ENCODE assay signal across 8 cellular contexts in the genomic region with DNA sequence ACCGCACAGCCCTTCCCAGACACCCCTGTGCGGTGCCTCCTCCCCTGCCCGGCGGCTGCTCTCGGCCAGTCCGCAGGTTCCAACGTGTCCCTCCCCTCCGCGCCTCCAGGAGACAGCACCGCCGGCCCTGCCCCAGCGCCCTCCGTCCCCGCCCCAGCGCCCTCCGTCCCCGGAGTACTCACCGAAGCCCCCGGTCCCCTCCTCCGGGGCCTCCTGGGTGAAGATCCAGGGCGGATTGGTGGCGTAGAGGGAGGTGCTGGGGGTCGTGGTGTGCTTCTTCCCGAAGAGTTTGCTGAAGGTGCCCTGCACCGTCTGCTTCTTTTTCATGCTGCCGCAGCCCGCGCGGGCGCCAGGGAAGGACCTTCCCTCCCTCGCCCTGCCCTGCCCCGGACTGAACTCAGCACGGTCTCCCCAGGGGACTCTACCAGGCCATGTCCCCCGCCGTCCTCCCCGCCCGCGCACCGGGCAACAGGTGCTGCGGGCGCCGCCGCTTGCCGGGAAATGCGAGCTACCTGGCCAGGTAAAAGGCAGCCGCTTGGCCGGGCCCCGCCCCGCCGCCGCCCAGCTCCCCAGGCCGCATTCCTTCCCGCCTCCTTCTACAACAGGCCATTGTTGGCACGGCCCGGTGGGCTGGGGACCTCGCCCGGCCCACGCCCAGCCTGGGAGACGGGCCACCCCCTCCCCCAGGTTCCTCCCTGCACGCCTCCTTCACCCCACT. TPM values are rescaled to one million over a fixed set of nuclear protein-coding genes. Genes with fewer than 3 reads are reported as not detected.
DNase-seq lines count a peak whose midpoint lies in the region; ATAC-seq and TF ChIP-seq lines count a peak whose summit lies in the region.

A gene with protein sequence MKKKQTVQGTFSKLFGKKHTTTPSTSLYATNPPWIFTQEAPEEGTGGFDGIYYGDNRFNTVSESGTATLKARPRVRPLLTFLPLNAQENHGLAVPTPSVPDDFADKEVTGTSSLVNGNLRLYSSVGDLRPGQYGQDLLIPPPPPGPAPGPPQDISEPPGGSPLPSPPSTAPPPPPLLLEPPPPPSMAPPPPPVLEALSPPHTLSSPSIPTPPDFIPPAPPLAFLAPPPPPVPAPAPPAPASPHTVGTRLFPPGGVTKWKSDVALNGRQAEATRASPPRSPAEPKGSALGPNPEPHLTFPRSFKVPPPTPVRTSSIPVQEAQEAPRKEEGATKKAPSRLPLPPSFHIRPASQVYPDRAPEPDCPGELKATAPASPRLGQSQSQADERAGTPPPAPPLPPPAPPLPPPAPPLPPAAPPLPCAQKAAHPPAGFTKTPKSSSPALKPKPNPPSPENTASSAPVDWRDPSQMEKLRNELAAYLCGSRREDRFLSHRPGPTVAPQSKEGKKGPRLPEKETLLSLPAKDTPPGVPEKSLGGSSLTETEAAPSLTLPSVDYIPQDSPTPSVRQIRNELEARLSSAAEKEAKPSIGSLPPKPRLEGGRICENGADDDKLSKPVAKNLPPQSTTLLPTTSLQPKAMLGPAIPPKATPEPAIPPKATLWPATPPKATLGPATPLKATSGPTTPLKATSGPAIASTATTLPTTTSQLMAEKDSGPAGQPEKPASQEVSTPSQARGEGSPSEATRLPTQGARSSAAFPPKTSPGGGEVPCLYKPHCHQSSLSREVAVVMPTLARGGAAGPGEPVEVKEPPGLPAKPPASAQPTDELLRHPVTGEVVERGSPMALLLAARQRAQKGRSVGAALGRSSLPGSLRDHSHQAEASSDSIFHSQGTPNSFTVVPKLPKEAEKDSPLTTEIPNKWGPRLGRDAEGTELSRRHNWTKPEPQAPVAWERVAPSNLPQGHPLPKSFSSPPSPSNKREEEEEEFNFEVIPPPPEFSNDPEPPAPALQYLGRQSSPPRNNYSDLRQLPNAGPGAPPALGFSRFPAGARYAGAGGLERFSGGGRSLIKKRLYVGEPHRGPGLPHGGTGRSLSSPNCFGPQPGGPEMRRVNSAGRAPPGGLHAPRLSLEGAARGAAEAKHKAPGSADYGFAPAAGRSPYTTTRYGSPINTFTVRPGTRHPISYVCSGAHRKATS (minus strand): TSS at position 503 of the 718 bp plus-strand sequence. CDS start 176 bp downstream, at position 327.

- H3K27me3 ChIP-seq in thymus (ENCODE audit: control insufficient read depth, insufficient read depth): peaks cover 28% of the 10 kb centered on the region

- H3K9me3 ChIP-seq in thymus (ENCODE audit: control insufficient read depth): no peaks in the 10 kb centered on the region

- H3K27ac ChIP-seq in thymus (ENCODE audit: low read depth): peak within 1 kb of the TSS; percentile 77

- ATAC-seq in HG03439 (IDR thresholded peaks at IDR 0.05; ENCODE audit: unreplicated experiment): no peak
- ATAC-seq in HG02981 (IDR thresholded peaks at IDR 0.05; ENCODE audit: unreplicated experiment): no peak

- H3K36me3 ChIP-seq in thymus (ENCODE audit: control insufficient read depth, insufficient read depth): no peaks in the 10 kb centered on the region

- no peaks in the 10 kb centered on the region for H3K4me1 ChIP-seq in thymus (ENCODE audit: control insufficient read depth, insufficient read depth, low read length)

- in situ Hi-C loops in T47D (cut with HindIII; ENCODE audit: low pct_unique_long_range_greater_than_20kb, low sequenced_read_pairs): no loop called here

- 6% methylated on average over 60 of the region's 60 CpGs for WGBS in thymus

- H3K4me3 ChIP-seq in LNCaP clone FGC (ENCODE audit: low read depth, low read length): peak within 1 kb of the TSS; percentile 82
- peak within 1 kb of the TSS; percentile 31 for H3K4me3 ChIP-seq in thymus (ENCODE audit: low read length)

- peak; percentile 18; the same call in 1 of the 2 replicates for TF ChIP-seq CTCF in LNCaP clone FGC (IDR thresholded peaks at IDR 0.05; ENCODE audit: control insufficient read depth, extremely low read depth, insufficient read depth)

- DNase-seq in AG20443 (ENCODE audit: low spot score) (peak; percentile 78), LNCaP clone FGC (ENCODE audit: low read depth) (no peak), T47D (ENCODE audit: low read depth in 1 of 2, low spot score in 1 of 2) (peak; percentile 88 to 90), kidney tubule cell (ENCODE audit: low spot score) (peak; percentile 77), NAMALWA (ENCODE audit: low spot score) (no peak)

RNA-seq across cellular contexts. Expression of the gene that starts here (rescaled TPM):
- polyA plus RNA-seq in thymus: 4.8 TPM

Comparison
In these comparisons a context has a peak if more than half of its experiments do, and no peak if none do; other contexts are left out.
1. DNase-seq: peak in AG20443 (single experiment), T47D (2 of 2) and kidney tubule cell (single experiment); none in LNCaP clone FGC (single experiment) and NAMALWA (single experiment).